In genomic region chr2:74603282-74604000, GRCh38 we compare ENCODE assay signal across 1 cellular context.
A peak's percentile ranks its signal among the peaks of the same experiment; 100 is the strongest.
TF ChIP-seq lines count a peak whose summit lies in the region.

No MANE protein-coding gene starts in this region.

TF ChIP-seq in K562, 482 proteins besides CTCF, POLR2A, EP300 and RAD21 (continued from another document and continues in another):
- TF ChIP-seq, protein P1, sequence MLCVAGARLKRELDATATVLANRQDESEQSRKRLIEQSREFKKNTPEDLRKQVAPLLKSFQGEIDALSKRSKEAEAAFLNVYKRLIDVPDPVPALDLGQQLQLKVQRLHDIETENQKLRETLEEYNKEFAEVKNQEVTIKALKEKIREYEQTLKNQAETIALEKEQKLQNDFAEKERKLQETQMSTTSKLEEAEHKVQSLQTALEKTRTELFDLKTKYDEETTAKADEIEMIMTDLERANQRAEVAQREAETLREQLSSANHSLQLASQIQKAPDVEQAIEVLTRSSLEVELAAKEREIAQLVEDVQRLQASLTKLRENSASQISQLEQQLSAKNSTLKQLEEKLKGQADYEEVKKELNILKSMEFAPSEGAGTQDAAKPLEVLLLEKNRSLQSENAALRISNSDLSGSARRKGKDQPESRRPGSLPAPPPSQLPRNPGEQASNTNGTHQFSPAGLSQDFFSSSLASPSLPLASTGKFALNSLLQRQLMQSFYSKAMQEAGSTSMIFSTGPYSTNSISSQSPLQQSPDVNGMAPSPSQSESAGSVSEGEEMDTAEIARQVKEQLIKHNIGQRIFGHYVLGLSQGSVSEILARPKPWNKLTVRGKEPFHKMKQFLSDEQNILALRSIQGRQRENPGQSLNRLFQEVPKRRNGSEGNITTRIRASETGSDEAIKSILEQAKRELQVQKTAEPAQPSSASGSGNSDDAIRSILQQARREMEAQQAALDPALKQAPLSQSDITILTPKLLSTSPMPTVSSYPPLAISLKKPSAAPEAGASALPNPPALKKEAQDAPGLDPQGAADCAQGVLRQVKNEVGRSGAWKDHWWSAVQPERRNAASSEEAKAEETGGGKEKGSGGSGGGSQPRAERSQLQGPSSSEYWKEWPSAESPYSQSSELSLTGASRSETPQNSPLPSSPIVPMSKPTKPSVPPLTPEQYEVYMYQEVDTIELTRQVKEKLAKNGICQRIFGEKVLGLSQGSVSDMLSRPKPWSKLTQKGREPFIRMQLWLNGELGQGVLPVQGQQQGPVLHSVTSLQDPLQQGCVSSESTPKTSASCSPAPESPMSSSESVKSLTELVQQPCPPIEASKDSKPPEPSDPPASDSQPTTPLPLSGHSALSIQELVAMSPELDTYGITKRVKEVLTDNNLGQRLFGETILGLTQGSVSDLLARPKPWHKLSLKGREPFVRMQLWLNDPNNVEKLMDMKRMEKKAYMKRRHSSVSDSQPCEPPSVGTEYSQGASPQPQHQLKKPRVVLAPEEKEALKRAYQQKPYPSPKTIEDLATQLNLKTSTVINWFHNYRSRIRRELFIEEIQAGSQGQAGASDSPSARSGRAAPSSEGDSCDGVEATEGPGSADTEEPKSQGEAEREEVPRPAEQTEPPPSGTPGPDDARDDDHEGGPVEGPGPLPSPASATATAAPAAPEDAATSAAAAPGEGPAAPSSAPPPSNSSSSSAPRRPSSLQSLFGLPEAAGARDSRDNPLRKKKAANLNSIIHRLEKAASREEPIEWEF (CRISPR knock-in tag; IDR thresholded peaks at IDR 0.05): no peak
- TF ChIP-seq SREBF2 (CRISPR knock-in tag; IDR thresholded peaks at IDR 0.05) (no peak), ZNF184 (CRISPR knock-in tag; IDR thresholded peaks at IDR 0.05) (no peak), HMG20A (CRISPR knock-in tag; conservative IDR thresholded peaks at IDR 0.05) (no peak), NFE2 (IDR thresholded peaks at IDR 0.05; ENCODE audit: low read depth) (no peak), ZNF316 (IDR thresholded peaks at IDR 0.05) (no peak), ATF1 (CRISPR knock-in tag; IDR thresholded peaks at IDR 0.05) (peak; percentile 63; the same call in 1 of the 2 replicates), ATF1 (tag; IDR thresholded peaks at IDR 0.05) (peak; percentile 90), KDM2B (CRISPR knock-in tag; IDR thresholded peaks at IDR 0.05) (no peak), ILK (tag; IDR thresholded peaks at IDR 0.05; ENCODE audit: borderline replicate concordance, low read depth) (no peak), ZNF57 (CRISPR knock-in tag; IDR thresholded peaks at IDR 0.05) (no peak), STAT5A (IDR thresholded peaks at IDR 0.05; ENCODE audit: borderline replicate concordance, low read length) (no peak), PKNOX1 (IDR thresholded peaks at IDR 0.05) (peak; percentile 68), XRCC5 (IDR thresholded peaks at IDR 0.05; ENCODE audit: low read depth, low read length) (no peak), ELF1 (tag; IDR thresholded peaks at IDR 0.05) (0 out of 2 replicates have a peak, but pooled peaks have one; percentile 12), ZNF124 (CRISPR knock-in tag; IDR thresholded peaks at IDR 0.05) (no peak), ZBTB9 (CRISPR knock-in tag; IDR thresholded peaks at IDR 0.05) (peak; percentile 96), CREB3 (tag; conservative IDR thresholded peaks at IDR 0.05; ENCODE audit: low read depth) (no peak), RBBP5 (IDR thresholded peaks at IDR 0.05; ENCODE audit: borderline replicate concordance, insufficient read depth, low read length, poor library complexity, severe bottlenecking) (no peak), MCM2 (IDR thresholded peaks at IDR 0.05; ENCODE audit: low read depth) (no peak), FOXJ3 (CRISPR knock-in tag; IDR thresholded peaks at IDR 0.05) (no peak), MAZ (CRISPR knock-in tag; conservative IDR thresholded peaks at IDR 0.05 in 1 of 2, IDR thresholded peaks at IDR 0.05 in 1 of 2) (peak; percentile 57; a peak in 2 of 4 replicates), TEAD4 (IDR thresholded peaks at IDR 0.05; ENCODE audit: low read length) (0 out of 2 replicates have a peak, but pooled peaks have one; percentile 8), TEAD4 (CRISPR knock-in tag; IDR thresholded peaks at IDR 0.05; ENCODE audit: borderline replicate concordance) (no peak), RBM39 (optimal IDR thresholded peaks at IDR 0.05; ENCODE audit: low read depth, low read length) (no peak), ZBTB33 (CRISPR knock-in tag; IDR thresholded peaks at IDR 0.05) (no peak), MECOM (CRISPR knock-in tag; IDR thresholded peaks at IDR 0.05) (no peak), POLR2G (IDR thresholded peaks at IDR 0.05; ENCODE audit: low read depth, low read length) (no peak), FOXK2 (conservative IDR thresholded peaks at IDR 0.05 in 1 of 2, IDR thresholded peaks at IDR 0.05 in 1 of 2; ENCODE audit: low read depth in 2 of 2) (no peak)
- TF ChIP-seq, protein P2, sequence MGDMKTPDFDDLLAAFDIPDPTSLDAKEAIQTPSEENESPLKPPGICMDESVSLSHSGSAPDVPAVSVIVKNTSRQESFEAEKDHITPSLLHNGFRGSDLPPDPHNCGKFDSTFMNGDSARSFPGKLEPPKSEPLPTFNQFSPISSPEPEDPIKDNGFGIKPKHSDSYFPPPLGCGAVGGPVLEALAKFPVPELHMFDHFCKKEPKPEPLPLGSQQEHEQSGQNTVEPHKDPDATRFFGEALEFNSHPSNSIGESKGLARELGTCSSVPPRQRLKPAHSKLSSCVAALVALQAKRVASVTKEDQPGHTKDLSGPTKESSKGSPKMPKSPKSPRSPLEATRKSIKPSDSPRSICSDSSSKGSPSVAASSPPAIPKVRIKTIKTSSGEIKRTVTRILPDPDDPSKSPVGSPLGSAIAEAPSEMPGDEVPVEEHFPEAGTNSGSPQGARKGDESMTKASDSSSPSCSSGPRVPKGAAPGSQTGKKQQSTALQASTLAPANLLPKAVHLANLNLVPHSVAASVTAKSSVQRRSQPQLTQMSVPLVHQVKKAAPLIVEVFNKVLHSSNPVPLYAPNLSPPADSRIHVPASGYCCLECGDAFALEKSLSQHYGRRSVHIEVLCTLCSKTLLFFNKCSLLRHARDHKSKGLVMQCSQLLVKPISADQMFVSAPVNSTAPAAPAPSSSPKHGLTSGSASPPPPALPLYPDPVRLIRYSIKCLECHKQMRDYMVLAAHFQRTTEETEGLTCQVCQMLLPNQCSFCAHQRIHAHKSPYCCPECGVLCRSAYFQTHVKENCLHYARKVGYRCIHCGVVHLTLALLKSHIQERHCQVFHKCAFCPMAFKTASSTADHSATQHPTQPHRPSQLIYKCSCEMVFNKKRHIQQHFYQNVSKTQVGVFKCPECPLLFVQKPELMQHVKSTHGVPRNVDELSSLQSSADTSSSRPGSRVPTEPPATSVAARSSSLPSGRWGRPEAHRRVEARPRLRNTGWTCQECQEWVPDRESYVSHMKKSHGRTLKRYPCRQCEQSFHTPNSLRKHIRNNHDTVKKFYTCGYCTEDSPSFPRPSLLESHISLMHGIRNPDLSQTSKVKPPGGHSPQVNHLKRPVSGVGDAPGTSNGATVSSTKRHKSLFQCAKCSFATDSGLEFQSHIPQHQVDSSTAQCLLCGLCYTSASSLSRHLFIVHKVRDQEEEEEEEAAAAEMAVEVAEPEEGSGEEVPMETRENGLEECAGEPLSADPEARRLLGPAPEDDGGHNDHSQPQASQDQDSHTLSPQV (IDR thresholded peaks at IDR 0.05): no peak
- TF ChIP-seq, protein P3, sequence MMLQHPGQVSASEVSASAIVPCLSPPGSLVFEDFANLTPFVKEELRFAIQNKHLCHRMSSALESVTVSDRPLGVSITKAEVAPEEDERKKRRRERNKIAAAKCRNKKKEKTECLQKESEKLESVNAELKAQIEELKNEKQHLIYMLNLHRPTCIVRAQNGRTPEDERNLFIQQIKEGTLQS (IDR thresholded peaks at IDR 0.05): peak; percentile 49
- TF ChIP-seq, protein P3 (CRISPR knock-in tag; conservative IDR thresholded peaks at IDR 0.05): no peak
- TF ChIP-seq, protein P4, sequence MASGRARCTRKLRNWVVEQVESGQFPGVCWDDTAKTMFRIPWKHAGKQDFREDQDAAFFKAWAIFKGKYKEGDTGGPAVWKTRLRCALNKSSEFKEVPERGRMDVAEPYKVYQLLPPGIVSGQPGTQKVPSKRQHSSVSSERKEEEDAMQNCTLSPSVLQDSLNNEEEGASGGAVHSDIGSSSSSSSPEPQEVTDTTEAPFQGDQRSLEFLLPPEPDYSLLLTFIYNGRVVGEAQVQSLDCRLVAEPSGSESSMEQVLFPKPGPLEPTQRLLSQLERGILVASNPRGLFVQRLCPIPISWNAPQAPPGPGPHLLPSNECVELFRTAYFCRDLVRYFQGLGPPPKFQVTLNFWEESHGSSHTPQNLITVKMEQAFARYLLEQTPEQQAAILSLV (tag; IDR thresholded peaks at IDR 0.05): no peak
- TF ChIP-seq, protein P5, sequence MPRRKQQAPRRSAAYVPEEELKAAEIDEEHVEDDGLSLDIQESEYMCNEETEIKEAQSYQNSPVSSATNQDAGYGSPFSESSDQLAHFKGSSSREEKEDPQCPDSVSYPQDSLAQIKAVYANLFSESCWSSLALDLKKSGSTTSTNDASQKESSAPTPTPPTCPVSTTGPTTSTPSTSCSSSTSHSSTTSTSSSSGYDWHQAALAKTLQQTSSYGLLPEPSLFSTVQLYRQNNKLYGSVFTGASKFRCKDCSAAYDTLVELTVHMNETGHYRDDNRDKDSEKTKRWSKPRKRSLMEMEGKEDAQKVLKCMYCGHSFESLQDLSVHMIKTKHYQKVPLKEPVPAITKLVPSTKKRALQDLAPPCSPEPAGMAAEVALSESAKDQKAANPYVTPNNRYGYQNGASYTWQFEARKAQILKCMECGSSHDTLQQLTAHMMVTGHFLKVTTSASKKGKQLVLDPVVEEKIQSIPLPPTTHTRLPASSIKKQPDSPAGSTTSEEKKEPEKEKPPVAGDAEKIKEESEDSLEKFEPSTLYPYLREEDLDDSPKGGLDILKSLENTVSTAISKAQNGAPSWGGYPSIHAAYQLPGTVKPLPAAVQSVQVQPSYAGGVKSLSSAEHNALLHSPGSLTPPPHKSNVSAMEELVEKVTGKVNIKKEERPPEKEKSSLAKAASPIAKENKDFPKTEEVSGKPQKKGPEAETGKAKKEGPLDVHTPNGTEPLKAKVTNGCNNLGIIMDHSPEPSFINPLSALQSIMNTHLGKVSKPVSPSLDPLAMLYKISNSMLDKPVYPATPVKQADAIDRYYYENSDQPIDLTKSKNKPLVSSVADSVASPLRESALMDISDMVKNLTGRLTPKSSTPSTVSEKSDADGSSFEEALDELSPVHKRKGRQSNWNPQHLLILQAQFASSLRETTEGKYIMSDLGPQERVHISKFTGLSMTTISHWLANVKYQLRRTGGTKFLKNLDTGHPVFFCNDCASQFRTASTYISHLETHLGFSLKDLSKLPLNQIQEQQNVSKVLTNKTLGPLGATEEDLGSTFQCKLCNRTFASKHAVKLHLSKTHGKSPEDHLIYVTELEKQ (CRISPR knock-in tag; IDR thresholded peaks at IDR 0.05): no peak
- TF ChIP-seq, protein P6, sequence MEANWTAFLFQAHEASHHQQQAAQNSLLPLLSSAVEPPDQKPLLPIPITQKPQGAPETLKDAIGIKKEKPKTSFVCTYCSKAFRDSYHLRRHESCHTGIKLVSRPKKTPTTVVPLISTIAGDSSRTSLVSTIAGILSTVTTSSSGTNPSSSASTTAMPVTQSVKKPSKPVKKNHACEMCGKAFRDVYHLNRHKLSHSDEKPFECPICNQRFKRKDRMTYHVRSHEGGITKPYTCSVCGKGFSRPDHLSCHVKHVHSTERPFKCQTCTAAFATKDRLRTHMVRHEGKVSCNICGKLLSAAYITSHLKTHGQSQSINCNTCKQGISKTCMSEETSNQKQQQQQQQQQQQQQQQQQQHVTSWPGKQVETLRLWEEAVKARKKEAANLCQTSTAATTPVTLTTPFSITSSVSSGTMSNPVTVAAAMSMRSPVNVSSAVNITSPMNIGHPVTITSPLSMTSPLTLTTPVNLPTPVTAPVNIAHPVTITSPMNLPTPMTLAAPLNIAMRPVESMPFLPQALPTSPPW (CRISPR knock-in tag; IDR thresholded peaks at IDR 0.05): peak; percentile 82
